23 cellular contexts compared by ENCODE assay signal in genomic region chr11:82536706-82537105, GRCh38.
DNase-seq lines count a peak whose midpoint lies in the region; FAIRE-seq and TF ChIP-seq lines count a peak whose summit lies in the region.
"Had no signal": no experiment of that assay in that cellular context is flagged by ENCODE, and none has a peak within 500 bp of the region (broad histone marks: within the 10 kb centered on the region; RNA-seq: fewer than 3 reads in every experiment).

No MANE protein-coding gene starts in this region.

- H3K27ac ChIP-seq in mammary epithelial cell (ENCODE audit: insufficient read depth, low read depth, low read length) (no peak overlapping the region), epithelial cell of prostate (no peak overlapping the region)
- H3K27ac ChIP-seq: BLaER1 had no signal

- in situ Hi-C loops in T47D (cut with HindIII; ENCODE audit: low pct_unique_long_range_greater_than_20kb, low sequenced_read_pairs) (no loop called here), mammary epithelial cell (cut with MboI; ENCODE audit: low sequenced_read_pairs in 2 of 2) (no loop called here)

- intact Hi-C loops in mammary epithelial cell (cut with micrococcal nuclease), result no loop called here

- 39% methylated on average over 3 of the region's 3 CpGs for WGBS in mammary epithelial cell (ENCODE audit: low coverage, missing lambda C conversion rate)

- H2AFZ ChIP-seq in mammary epithelial cell (ENCODE audit: low read depth, low read length), result no peak overlapping the region

- no peaks in the 10 kb centered on the region for H3K4me1 ChIP-seq in mammary epithelial cell (ENCODE audit: insufficient read depth, low read length)
- H3K4me1 ChIP-seq: BE2C, BLaER1, Caco-2 had no signal

- dilution Hi-C loops in mammary epithelial cell (cut with HindIII; ENCODE audit: low sequenced_read_pairs), result no loop called here

- peak; percentile 8 to 77 for DNase-seq in T47D (ENCODE audit: low read depth in 1 of 2, low spot score in 1 of 2)
- DNase-seq in mammary epithelial cell, result no peak
- DNase-seq in bronchial epithelial cell (ENCODE audit: low read depth), result peak; percentile 78
- peak; percentile 27 for DNase-seq in epithelial cell of prostate (ENCODE audit: low read depth, low spot score)
- DNase-seq in foreskin melanocyte, result no peak
- DNase-seq in stimulated activated CD4-positive, alpha-beta T cell treated with anti-CD3 and anti-CD28 coated beads, Interleukin-1b, Interleukin-23, amount 100 ng/mL, for 48 hours, result no peak
- no peak for DNase-seq in CD1c-positive myeloid dendritic cell (ENCODE audit: extremely low spot score)
- DNase-seq: 8988T; ACHN; BE2C; C1 segment of cervical spinal cord; Caco-2; Calu3; CD4-positive, alpha-beta T cell; CD8-positive, alpha-beta T cell; DMS79 treated with DMSO at 0.1 percent for 48 hours; GF-D8 had no signal

- FAIRE-seq in bronchial epithelial cell (lab: Jason Lieb, UNC), result no peak
- FAIRE-seq: A204.1, D721Med, G401.6, GM12891, GM19239 had no signal

- H3K36me3 ChIP-seq in mammary epithelial cell (ENCODE audit: insufficient read depth, low read length) (no peaks in the 10 kb centered on the region), bronchial epithelial cell (ENCODE audit: control insufficient read depth, insufficient read depth, low read length) (no peaks in the 10 kb centered on the region)
- H3K36me3 ChIP-seq: BE2C, BLaER1 had no signal

- BruUV-seq in mammary epithelial cell (replicated peaks; lab: Mats Ljungman, UMichigan), result no TSS peak

- H3K27me3 ChIP-seq in mammary epithelial cell (ENCODE audit: insufficient read depth, low read length) (no peaks in the 10 kb centered on the region), bronchial epithelial cell (ENCODE audit: control insufficient read depth, insufficient read depth, low read length) (no peaks in the 10 kb centered on the region)
- H3K27me3 ChIP-seq: BE2C, BLaER1 had no signal

- no peaks in the 10 kb centered on the region for H4K20me1 ChIP-seq in mammary epithelial cell (ENCODE audit: insufficient read depth, low read length)
- H4K20me1 ChIP-seq: BLaER1 had no signal

- CTCF ChIA-PET in mammary epithelial cell (lab: Charles Lee; ENCODE audit: low non-redundant PET), result no interaction called here

- H3K4me3 ChIP-seq in mammary epithelial cell (replicated peaks in 1 of 3; ENCODE audit: insufficient read depth in 1 of 3, low read depth in 2 of 3, low read length in 3 of 3) (no peak overlapping the region), bronchial epithelial cell (ENCODE audit: low read depth, low read length) (no peak overlapping the region)
- H3K4me3 ChIP-seq: BLaER1 had no signal

- no peak overlapping the region for H3K9ac ChIP-seq in mammary epithelial cell (ENCODE audit: insufficient read depth, low read length)
- H3K9ac ChIP-seq: BLaER1 had no signal

- TF ChIP-seq CTCF in mammary epithelial cell (conservative IDR thresholded peaks at IDR 0.05 in 1 of 2, IDR thresholded peaks at IDR 0.05 in 1 of 2; ENCODE audit: extremely low read depth in 1 of 2, insufficient read depth in 1 of 2, low read depth in 1 of 2, low read length in 2 of 2), result no peak
- TF ChIP-seq CTCF in bronchial epithelial cell (IDR thresholded peaks at IDR 0.05; ENCODE audit: insufficient read depth, low read length, severe bottlenecking), result no peak

- no peak overlapping the region for H3K4me2 ChIP-seq in mammary epithelial cell (ENCODE audit: insufficient read depth, low read depth, low read length)
- H3K4me2 ChIP-seq: BLaER1 had no signal

- H3K79me2 ChIP-seq in mammary epithelial cell (ENCODE audit: insufficient read depth, low read length), result no peaks in the 10 kb centered on the region

- no peaks in the 10 kb centered on the region for H3K9me3 ChIP-seq in mammary epithelial cell (replicated peaks; ENCODE audit: insufficient read depth, low read length)
- H3K9me3 ChIP-seq: BE2C, BLaER1, Caco-2 had no signal

Comparison
In these comparisons a context has a peak if more than half of its experiments do, and no peak if none do; other contexts are left out.
1. DNase-seq: peak in T47D (2 of 2), bronchial epithelial cell (single experiment) and epithelial cell of prostate (single experiment); none in mammary epithelial cell (single experiment), foreskin melanocyte (single experiment), stimulated activated CD4-positive, alpha-beta T cell treated with anti-CD3 and anti-CD28 coated beads, Interleukin-1b, Interleukin-23, amount 100 ng/mL, for 48 hours (single experiment) and CD1c-positive myeloid dendritic cell (single experiment).